In the genomic region with DNA sequence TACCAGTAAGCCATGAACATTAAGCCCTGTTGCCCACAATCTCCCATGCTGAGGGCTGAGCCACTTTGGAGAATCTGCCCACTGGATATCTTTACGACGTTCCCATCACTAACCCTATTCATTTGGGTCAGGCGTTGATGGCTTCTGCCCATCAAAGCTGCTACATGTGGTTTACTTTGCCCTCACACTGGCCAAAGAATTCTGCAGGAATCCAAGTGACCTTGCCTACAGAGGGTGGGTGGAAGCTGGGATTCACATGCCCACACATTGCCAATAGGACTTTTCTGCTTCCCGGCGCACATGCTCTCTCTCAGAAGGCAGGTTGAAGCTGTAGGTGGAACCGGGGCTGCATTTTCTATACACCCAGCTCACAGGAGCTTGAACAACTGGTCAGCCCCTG, we compare ENCODE assay signal across 26 cellular contexts. TPM values are rescaled to one million over a fixed set of nuclear protein-coding genes. Genes with fewer than 3 reads are reported as not detected.
"Had no signal": no experiment of that assay in that cellular context is flagged by ENCODE, and none has a peak within 500 bp of the region (broad histone marks: within the 10 kb centered on the region; RNA-seq: fewer than 3 reads in every experiment).

No MANE protein-coding gene starts in this region.

- H3K4me3 Mint-ChIP-seq: activated CD4-positive, alpha-beta T cell treated with anti-CD3 and anti-CD28 coated beads, Interleukin-2, amount 10 ng/mL, durations not matched to agents 7 days and 5 days; activated CD8-positive, alpha-beta memory T cell treated with anti-CD3 and anti-CD28 coated beads, Interleukin-2, amount 10 ng/mL, durations not matched to agents 7 days and 5 days; activated CD8-positive, alpha-beta T cell treated with anti-CD3 and anti-CD28 coated beads for 36 hours; memory B cell; naive B cell; T-cell; T-helper 2 cell treated with Interferon-gamma antibody and Interleukin-4, amounts not matched to agents 5 μg/mL and 100 μg/mL, for 36 hours had no signal

- FAIRE-seq: islet of Langerhans had no signal

- H3K27me3 ChIP-seq: esophagus muscularis mucosa, gastrocnemius medialis, upper lobe of right lung had no signal

- ATAC-seq: activated CD8-positive, alpha-beta memory T cell treated with anti-CD3 and anti-CD28 coated beads, Interleukin-2, amount 10 ng/mL, durations not matched to agents 7 days and 5 days; activated CD8-positive, alpha-beta T cell treated with anti-CD3 and anti-CD28 coated beads for 36 hours; activated naive CD4-positive, alpha-beta T cell treated with anti-CD3 and anti-CD28 coated beads, Interleukin-2, amount 50 U/mL, for 72 hours; gastrocnemius medialis; left cardiac atrium; stimulated activated naive CD8-positive, alpha-beta T cell treated with anti-CD3 and anti-CD28 coated beads, Interleukin-15, Interleukin-2, amounts not matched to agents 100 U/mL and 50 U/mL, for 24 hours; T-cell; upper lobe of right lung had no signal

- H3K4me1 Mint-ChIP-seq: activated CD4-positive, alpha-beta T cell treated with anti-CD3 and anti-CD28 coated beads, Interleukin-2, amount 10 ng/mL, durations not matched to agents 7 days and 5 days; activated CD8-positive, alpha-beta memory T cell treated with anti-CD3 and anti-CD28 coated beads, Interleukin-2, amount 10 ng/mL, durations not matched to agents 7 days and 5 days; memory B cell; naive B cell; T-cell had no signal

- H3K4me3 ChIP-seq: esophagus muscularis mucosa, gastrocnemius medialis, upper lobe of right lung had no signal

- H3K4me1 ChIP-seq: esophagus muscularis mucosa, gastrocnemius medialis, upper lobe of right lung had no signal

- H3K9me3 ChIP-seq: gastrocnemius medialis had no signal

- H3K27ac Mint-ChIP-seq: activated CD4-positive, alpha-beta T cell treated with anti-CD3 and anti-CD28 coated beads, Interleukin-2, amount 10 ng/mL, durations not matched to agents 7 days and 5 days; activated CD8-positive, alpha-beta memory T cell treated with anti-CD3 and anti-CD28 coated beads, Interleukin-2, amount 10 ng/mL, durations not matched to agents 7 days and 5 days; activated CD8-positive, alpha-beta T cell treated with anti-CD3 and anti-CD28 coated beads for 36 hours; memory B cell; naive B cell; T-helper 2 cell treated with Interferon-gamma antibody and Interleukin-4, amounts not matched to agents 5 μg/mL and 100 μg/mL, for 36 hours had no signal

- H3K27ac ChIP-seq: esophagus muscularis mucosa, gastrocnemius medialis, upper lobe of right lung, WERI-Rb-1 had no signal

- DNase-seq: activated CD4-positive, alpha-beta T cell treated with anti-CD3 and anti-CD28 coated beads, Interleukin-2, amount 10 ng/mL, durations not matched to agents 7 days and 5 days; activated CD4-positive, CD25-positive, alpha-beta regulatory T cell treated with anti-CD3 and anti-CD28 coated beads, Interleukin-2, amount 50 U/mL, for 72 hours; activated CD8-positive, alpha-beta memory T cell treated with anti-CD3 and anti-CD28 coated beads, Interleukin-2, amount 10 ng/mL, durations not matched to agents 7 days and 5 days; activated CD8-positive, alpha-beta T cell treated with anti-CD3 and anti-CD28 coated beads for 36 hours; activated T-cell treated with anti-CD3 and anti-CD28 coated beads for 4 hours; aorta; central memory CD4-positive, alpha-beta T cell; effector memory CD4-positive, alpha-beta T cell; gastrocnemius medialis; hypothalamus; left cardiac atrium; naive B cell; occipital lobe; retina; stimulated activated CD4-positive, alpha-beta T cell treated with anti-CD3 and anti-CD28 coated beads, Interleukin-12 subunit alpha, Interleukin-12 subunit beta, amount 100 ng/mL, for 4 hours; stimulated activated CD4-positive, alpha-beta T cell treated with anti-CD3 and anti-CD28 coated beads, Interleukin-4, amount 100 ng/mL, for 4 hours; stimulated activated naive CD8-positive, alpha-beta T cell treated with anti-CD3 and anti-CD28 coated beads, Interleukin-15, Interleukin-2, amounts not matched to agents 100 U/mL and 50 U/mL, for 24 hours; T-cell; upper lobe of right lung; WERI-Rb-1 had no signal

- H3K27me3 Mint-ChIP-seq: activated CD4-positive, alpha-beta T cell treated with anti-CD3 and anti-CD28 coated beads, Interleukin-2, amount 10 ng/mL, durations not matched to agents 7 days and 5 days; activated CD8-positive, alpha-beta memory T cell treated with anti-CD3 and anti-CD28 coated beads, Interleukin-2, amount 10 ng/mL, durations not matched to agents 7 days and 5 days; activated CD8-positive, alpha-beta T cell treated with anti-CD3 and anti-CD28 coated beads for 36 hours; memory B cell; naive B cell; T-cell had no signal

- H3K36me3 ChIP-seq: gastrocnemius medialis, WERI-Rb-1 had no signal

RNA-seq across cellular contexts. Expression of a gene that starts 28.3 kb away (rescaled TPM):
- polyA plus RNA-seq: neural cell had no signal
